In the genomic region with DNA sequence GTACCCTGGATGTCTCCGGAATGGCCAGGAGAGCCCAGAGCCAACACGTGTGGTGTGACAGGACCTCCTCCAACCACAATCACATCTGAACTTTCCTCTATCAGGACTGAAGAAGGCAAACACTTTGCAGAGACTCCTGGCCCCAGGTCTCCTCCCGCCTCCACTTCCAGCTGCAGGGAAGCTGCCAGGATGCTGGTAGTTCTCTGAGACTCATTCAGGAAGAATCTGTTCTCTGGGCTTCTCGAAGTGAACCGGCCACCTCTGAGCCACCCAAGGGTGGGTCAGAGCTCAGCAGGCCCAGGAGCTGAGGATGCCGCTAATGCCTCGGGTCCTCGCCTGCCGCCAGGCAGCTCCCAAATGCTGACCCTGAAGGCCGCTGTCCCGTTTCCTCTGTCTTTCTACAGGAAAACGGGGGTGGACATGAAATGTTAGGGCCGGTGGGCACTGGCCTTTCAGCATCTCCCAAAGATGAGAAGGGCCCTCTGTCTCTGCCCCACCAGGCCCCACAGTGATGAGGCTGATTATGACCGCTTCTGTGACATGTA, we compare ENCODE assay signal across 27 cellular contexts.
"Had no signal": no experiment of that assay in that cellular context is flagged by ENCODE, and none has a peak within 500 bp of the region (broad histone marks: within the 10 kb centered on the region; RNA-seq: fewer than 3 reads in every experiment).

No MANE protein-coding gene starts in this region.

- H3K27ac ChIP-seq: adrenal gland, body of pancreas, coronary artery, dorsolateral prefrontal cortex had no signal

- ATAC-seq: activated CD4-positive, alpha-beta T cell treated with anti-CD3 and anti-CD28 coated beads for 36 hours; activated CD8-positive, alpha-beta memory T cell treated with anti-CD3 and anti-CD28 coated beads, Interleukin-2, amount 10 ng/mL, durations not matched to agents 7 days and 5 days; activated CD8-positive, alpha-beta T cell treated with anti-CD3 and anti-CD28 coated beads, Interleukin-2, amount 10 ng/mL, durations not matched to agents 7 days and 5 days; activated naive CD8-positive, alpha-beta T cell treated with anti-CD3 and anti-CD28 coated beads, Interleukin-2, amount 50 U/mL, for 24 hours; body of pancreas; esophagus mucosa; T-helper 17 cell had no signal

- H3K4me3 ChIP-seq: adrenal gland, body of pancreas, coronary artery, dorsolateral prefrontal cortex had no signal

- H3K4me1 ChIP-seq: adrenal gland had no signal

- H3K27me3 ChIP-seq: adrenal gland, body of pancreas had no signal

- H3K9me3 ChIP-seq: adrenal gland, body of pancreas had no signal

- H3K36me3 ChIP-seq: adrenal gland had no signal

- FAIRE-seq: frontal cortex had no signal

- DNase-seq: activated CD4-positive, alpha-beta memory T cell treated with anti-CD3 and anti-CD28 coated beads for 36 hours; activated CD4-positive, alpha-beta T cell treated with anti-CD3 and anti-CD28 coated beads for 36 hours; activated CD4-positive, alpha-beta T cell treated with anti-CD3 and anti-CD28 coated beads, Interleukin-2, amount 10 ng/mL, durations not matched to agents 24 days and 14 days; activated CD4-positive, CD25-positive, alpha-beta regulatory T cell; activated CD4-positive, CD25-positive, alpha-beta regulatory T cell treated with anti-CD3 and anti-CD28 coated beads, Interleukin-2, amount 50 U/mL, for 72 hours; activated CD8-positive, alpha-beta memory T cell treated with anti-CD3 and anti-CD28 coated beads, Interleukin-2, amount 10 ng/mL, durations not matched to agents 7 days and 5 days; activated CD8-positive, alpha-beta memory T cell treated with anti-CD3 and anti-CD28 coated beads, Interleukin-2, amount 50 U/mL, for 4 hours; activated CD8-positive, alpha-beta T cell treated with anti-CD3 and anti-CD28 coated beads, Interleukin-2, amount 10 ng/mL, durations not matched to agents 7 days and 5 days; activated effector memory CD4-positive, alpha-beta T cell treated with anti-CD3 and anti-CD28 coated beads, Interleukin-2, amount 50 U/mL, for 16 hours; activated naive CD4-positive, alpha-beta T cell treated with anti-CD3 and anti-CD28 coated beads for 36 hours; activated naive CD8-positive, alpha-beta T cell treated with anti-CD3 and anti-CD28 coated beads for 36 hours; activated naive CD8-positive, alpha-beta T cell treated with anti-CD3 and anti-CD28 coated beads, Interleukin-2, amount 50 U/mL, for 24 hours; activated T-cell treated with anti-CD3 and anti-CD28 coated beads, Interleukin-2, amount 50 U/mL, for 1 hour; activated T-cell treated with anti-CD3 and anti-CD28 coated beads, Interleukin-2, amount 50 U/mL, for 48 hours; adrenal gland; amygdala; body of pancreas; caudate nucleus; effector memory CD4-positive, alpha-beta T cell; endodermal cell; foreskin fibroblast; T-helper 1 cell; T-helper 17 cell had no signal
